14 cellular contexts compared by ENCODE assay signal in genomic region chr17:82188001-82188961, GRCh38.
"Had no signal": no experiment of that assay in that cellular context is flagged by ENCODE, and none has a peak within 500 bp of the region (broad histone marks: within the 10 kb centered on the region; RNA-seq: fewer than 3 reads in every experiment).

No MANE protein-coding gene starts in this region.

- H3K4me3 ChIP-seq: esophagus muscularis mucosa, lung, skin epidermis, tibial artery had no signal

- H3K4me1 ChIP-seq: esophagus muscularis mucosa, tibial artery had no signal

- DNase-seq: activated CD4-positive, CD25-positive, alpha-beta regulatory T cell; activated T-cell treated with anti-CD3 and anti-CD28 coated beads, Interleukin-2, amount 50 U/mL, for 1 hour; amygdala; dermis blood vessel endothelial cell; glutamatergic neuron; immature natural killer cell; left colon; midbrain; naive B cell; tibial artery had no signal

- H3K27me3 ChIP-seq: esophagus muscularis mucosa, neutrophil, tibial artery had no signal

- H3K9me3 ChIP-seq: esophagus muscularis mucosa, neutrophil, tibial artery had no signal

- H3K27ac ChIP-seq: esophagus muscularis mucosa, neutrophil, skin epidermis, tibial artery had no signal
